Comparison of ENCODE assay signal across 21 cellular contexts in the genomic region with DNA sequence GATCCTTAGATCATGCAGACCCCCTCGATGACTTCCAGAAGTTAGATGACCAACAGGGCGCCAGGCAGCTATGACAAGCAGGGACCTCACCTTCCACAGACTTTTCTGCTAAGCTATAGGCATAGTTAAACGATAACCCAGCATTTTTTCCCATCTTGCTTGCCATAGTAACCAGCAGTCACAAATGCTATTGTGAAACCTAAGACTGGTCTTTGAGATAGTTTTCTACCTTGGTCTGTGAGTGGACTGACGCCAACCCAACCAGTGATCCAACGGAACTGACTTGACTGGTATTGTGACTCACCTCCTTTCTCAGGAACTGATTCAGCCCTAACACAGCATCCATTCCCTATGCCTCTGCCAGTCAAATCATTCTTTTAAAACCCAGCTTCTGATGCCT.
DNase-seq lines count a peak whose midpoint lies in the region; ATAC-seq and TF ChIP-seq lines count a peak whose summit lies in the region.
"Had no signal": no experiment of that assay in that cellular context is flagged by ENCODE, and none has a peak within 500 bp of the region (broad histone marks: within the 10 kb centered on the region; RNA-seq: fewer than 3 reads in every experiment).

No MANE protein-coding gene starts in this region.

- DNase-seq in HS-5 (ENCODE audit: low read depth) (peak; percentile 80), RKO (ENCODE audit: low spot score) (peak; percentile 92), epithelial cell of esophagus (ENCODE audit: low read depth) (peak; percentile 29), renal cortical epithelial cell (ENCODE audit: low read depth) (peak; percentile 83), NCI-H2107 (lab: John Stamatoyannopoulos, UW) (no peak), NCI-H524 treated with DMSO at 0.1 percent for 48 hours (lab: John Stamatoyannopoulos, UW) (no peak), NCI-H69 (lab: John Stamatoyannopoulos, UW) (no peak)
- DNase-seq: activated CD4-positive, alpha-beta T cell treated with anti-CD3 and anti-CD28 coated beads for 48 hours; activated CD8-positive, alpha-beta memory T cell treated with anti-CD3 and anti-CD28 coated beads, Interleukin-2, amount 50 U/mL, for 48 hours; activated gamma-delta T cell treated with Interleukin-2 at 50 U/mL for 16 hours; colonic mucosa; glutamatergic neuron; GOT3; immature natural killer cell; naive B cell; NCI-H345; stimulated activated naive CD4-positive, alpha-beta T cell treated with Interleukin-2 at 50 U/mL for 16 hours; T-helper 9 cell had no signal

- ATAC-seq in GM21381 (IDR thresholded peaks at IDR 0.05; ENCODE audit: unreplicated experiment): no peak

- TF ChIP-seq CTCF in epithelial cell of esophagus (IDR thresholded peaks at IDR 0.05; ENCODE audit: insufficient read depth, low read depth, low read length, missing control alignments): no peak

- no peak overlapping the region for H3K4me3 ChIP-seq in epithelial cell of esophagus (ENCODE audit: low read length)
- H3K4me3 ChIP-seq: BLaER1 treated with 17β-estradiol and CSF1 and Interleukin-3, amounts not matched to agents 10 nM and 100 nM; colonic mucosa; SJSA1 had no signal

Comparison
In these comparisons a context has a peak if more than half of its experiments do, and no peak if none do; other contexts are left out.
1. DNase-seq: peak in HS-5 (single experiment), RKO (single experiment), epithelial cell of esophagus (single experiment) and renal cortical epithelial cell (single experiment); none in NCI-H2107 (single experiment), NCI-H524 treated with DMSO at 0.1 percent for 48 hours (single experiment) and NCI-H69 (single experiment).